8 cellular contexts compared by ENCODE assay signal in genomic region chr5:34125354-34125753, GRCh38.
ATAC-seq lines count a peak whose summit lies in the region.

No MANE protein-coding gene starts in this region.

- ATAC-seq in GM18508 (IDR thresholded peaks at IDR 0.05; ENCODE audit: insufficient read depth, unreplicated experiment) (peak; percentile 78), GM19023 (IDR thresholded peaks at IDR 0.05; ENCODE audit: unreplicated experiment) (peak; percentile 87), GM19463 (IDR thresholded peaks at IDR 0.05; ENCODE audit: unreplicated experiment) (peak; percentile 84), GM21576 (IDR thresholded peaks at IDR 0.05; ENCODE audit: unreplicated experiment) (peak; percentile 88), HG02642 (IDR thresholded peaks at IDR 0.05; ENCODE audit: poor library complexity, unreplicated experiment) (peak; percentile 76), HG02970 (IDR thresholded peaks at IDR 0.05; ENCODE audit: low FRiP score, unreplicated experiment) (peak; percentile 60), HG03139 (IDR thresholded peaks at IDR 0.05; ENCODE audit: unreplicated experiment) (peak; percentile 86), HG03469 (IDR thresholded peaks at IDR 0.05; ENCODE audit: unreplicated experiment) (peak; percentile 71)

Comparison
In these comparisons a context has a peak if more than half of its experiments do, and no peak if none do; other contexts are left out.
1. Peak in every context shown above with its lines: ATAC-seq.